Comparison of ENCODE assay signal across 8 cellular contexts in the genomic region with DNA sequence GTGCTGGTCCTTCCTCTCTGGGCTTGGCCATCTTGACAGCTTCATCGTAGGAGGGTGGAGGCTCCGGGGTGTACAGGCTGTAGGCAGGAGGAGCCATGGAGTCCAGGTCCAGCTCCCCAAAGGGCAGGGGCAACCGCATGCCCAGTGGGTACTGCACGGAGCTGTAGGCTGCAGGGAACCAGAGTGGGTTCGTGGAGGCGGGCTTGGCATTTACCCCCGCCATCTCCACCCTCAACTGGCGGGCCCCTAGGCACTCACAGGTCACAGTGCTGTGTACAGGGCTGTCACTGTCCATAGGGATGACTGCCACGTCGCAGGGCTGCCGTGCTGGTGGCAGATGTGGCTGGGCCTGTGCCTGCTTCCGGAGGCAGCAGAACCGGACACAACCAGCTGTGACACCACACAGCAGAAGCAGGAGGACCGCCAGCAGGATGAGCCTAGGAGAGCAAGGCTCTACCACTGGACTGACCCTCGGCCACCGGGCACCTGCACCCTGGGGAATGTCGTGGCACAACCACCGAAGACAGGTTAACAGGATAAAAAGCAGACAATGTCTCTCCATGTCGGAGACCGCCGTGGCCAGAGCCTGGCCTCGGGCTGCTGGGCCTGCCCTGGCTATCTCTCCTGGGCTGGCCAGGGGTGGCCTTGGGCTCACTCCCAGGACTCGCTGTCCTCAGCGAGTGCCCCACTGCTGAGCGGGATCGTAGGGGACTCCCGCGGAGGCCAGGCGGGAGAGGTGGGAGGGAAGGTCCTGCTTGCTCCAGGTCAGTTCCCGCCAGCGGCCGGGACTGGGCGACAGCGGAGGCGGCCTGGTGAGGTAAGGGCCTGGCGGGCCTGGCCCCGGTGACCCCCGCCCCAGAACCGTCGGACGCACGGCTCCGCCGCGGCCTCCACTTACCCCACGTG. TPM values are rescaled to one million over a fixed set of nuclear protein-coding genes. Genes with fewer than 3 reads are reported as not detected.
DNase-seq lines count a peak whose midpoint lies in the region; ATAC-seq and TF ChIP-seq lines count a peak whose summit lies in the region.

No MANE protein-coding gene starts in this region.

- H3K27me3 ChIP-seq in AG04450 (ENCODE audit: control insufficient read depth, insufficient read depth, low read length) (peaks cover 8% of the 10 kb centered on the region), KMS-11 (ENCODE audit: insufficient read depth, low read depth) (peaks cover 20% of the 10 kb centered on the region), duodenal mucosa (ENCODE audit: control insufficient read depth in 1 of 2, insufficient read depth in 2 of 2, low read length in 2 of 2) (no peaks in the 10 kb centered on the region)

- H3K9me3 ChIP-seq in AG04450 (ENCODE audit: control insufficient read depth, insufficient read depth, low read length) (peaks cover 3% of the 10 kb centered on the region; the same call in 1 of the 2 replicates), duodenal mucosa (ENCODE audit: control insufficient read depth in 1 of 2, low read length in 2 of 2) (no peaks in the 10 kb centered on the region)

- H3K27ac ChIP-seq in AG04450 (ENCODE audit: low read depth, low read length) (no peak overlapping the region), KMS-11 (0 out of 2 replicates have a peak overlapping the region, but pooled peaks have one; percentile 32), duodenal mucosa (ENCODE audit: low read depth, low read length) (no peak overlapping the region)

- H3K36me3 Mint-ChIP-seq in natural killer cell: no peaks in the 10 kb centered on the region

- no peak overlapping the region for H3K27ac Mint-ChIP-seq in natural killer cell

- intact Hi-C loops in natural killer cell (cut with micrococcal nuclease): no loop called here

- TF ChIP-seq CTCF in AG04450 (IDR thresholded peaks at IDR 0.05; ENCODE audit: low read depth, low read length) (no peak), KMS-11 (conservative IDR thresholded peaks at IDR 0.05; ENCODE audit: low read depth, low read length) (no peak), natural killer cell (IDR thresholded peaks at IDR 0.05) (no peak), GM13976 (IDR thresholded peaks at IDR 0.05; ENCODE audit: borderline replicate concordance, control extremely low read depth, extremely low read depth, insufficient read depth, missing control alignments) (no peak)

- H2AFZ ChIP-seq in KMS-11 (ENCODE audit: low read depth): peak overlapping the region; percentile 64

- H4K20me1 ChIP-seq in KMS-11 (ENCODE audit: insufficient read depth): no peaks in the 10 kb centered on the region

- H3K4me1 Mint-ChIP-seq in natural killer cell: peaks cover 0 to 7% of the 10 kb centered on the region in 2 donors

- H3K4me2 ChIP-seq in KMS-11: peak overlapping the region; percentile 47

- peaks cover 10% of the 10 kb centered on the region for H3K4me1 ChIP-seq in KMS-11 (ENCODE audit: low read depth, poor library complexity, severe bottlenecking)
- H3K4me1 ChIP-seq in duodenal mucosa (ENCODE audit: control insufficient read depth in 1 of 2, insufficient read depth in 2 of 2, low read length in 2 of 2): peaks cover 25 to 32% of the 10 kb centered on the region in 2 donors

- CTCF ChIA-PET in AG04450 (lab: Charles Lee): interaction anchor here (1.3 kb wide), 1 partner anchor 126 kb away, joined by 4 read pairs; no protein-coding TSS in a partner anchor

- no peaks in the 10 kb centered on the region for H3K36me3 ChIP-seq in KMS-11 (ENCODE audit: insufficient read depth)
- H3K36me3 ChIP-seq in duodenal mucosa (ENCODE audit: control insufficient read depth in 1 of 2, insufficient read depth in 2 of 2, low read length in 2 of 2): no peaks in the 10 kb centered on the region

- peaks cover 0 to 4% of the 10 kb centered on the region in 2 donors for H3K27me3 Mint-ChIP-seq in natural killer cell (ENCODE audit: low read depth in 2 of 2)

- H3K9ac ChIP-seq in KMS-11 (peak overlapping the region; percentile 65; the same call in 1 of the 2 replicates), duodenal mucosa (ENCODE audit: low read depth in 1 of 2, low read length in 2 of 2) (peak overlapping the region; percentile 10 to 38)

- peak overlapping the region; percentile 56 for H3K4me3 Mint-ChIP-seq in natural killer cell

- POLR2A ChIA-PET in AG04450 (lab: Yijun Ruan, JAX): no interaction called here

- no peaks in the 10 kb centered on the region for H3K79me2 ChIP-seq in KMS-11 (ENCODE audit: insufficient read depth, low read depth)

- ATAC-seq in natural killer cell (no peak), HG02870 (IDR thresholded peaks at IDR 0.05; ENCODE audit: unreplicated experiment) (no peak)

- in situ Hi-C loops in GM13976 (cut with MboI; ENCODE audit: low sequenced_read_pairs, unreplicated experiment): no loop called here

- no peak for DNase-seq in AG04450 (ENCODE audit: low read depth, low spot score)
- DNase-seq in natural killer cell: no peak
- no peak for DNase-seq in cerebellar cortex (ENCODE audit: low spot score)
- DNase-seq in GM13976 (ENCODE audit: low spot score): no peak
- no peak for DNase-seq in GDM1 (lab: John Stamatoyannopoulos, UW)

- peak overlapping the region; percentile 53 for H3K4me3 ChIP-seq in AG04450 (ENCODE audit: low read depth, low read length)
- peak overlapping the region; percentile 67 for H3K4me3 ChIP-seq in KMS-11 (IDR thresholded peaks at IDR 0.05; ENCODE audit: insufficient read depth, low read depth, low read length)
- H3K4me3 ChIP-seq in duodenal mucosa (ENCODE audit: low read depth in 1 of 2, low read length in 2 of 2): peak overlapping the region; percentile 47 to 61

- H3K9me3 Mint-ChIP-seq in natural killer cell: no peaks in the 10 kb centered on the region

RNA-seq across cellular contexts. Expression of gene TMEM52, which starts 0.8 kb away (rescaled TPM):
- polyA plus RNA-seq in AG04450 (2011; rRNA removed): 0.30 and 0.53 TPM in 2 replicates
- 0.23 and 0.48 TPM in 2 replicates for polyA minus RNA-seq in AG04450 (2011; rRNA and poly(A)+ RNA removed)
- under 1 TPM in 1 of 3 donors, not detected in 2; 0.41 TPM for total RNA-seq in natural killer cell

RNA-seq across cellular contexts. Expression of gene CALML6, which starts 3.2 kb away (rescaled TPM):
- polyA plus RNA-seq in AG04450 (2011; rRNA removed): 0.21 TPM in 2 replicates
- 0.30 TPM in 1 of 2 replicates, not detected in the other for polyA minus RNA-seq in AG04450 (2011; rRNA and poly(A)+ RNA removed)
- total RNA-seq in natural killer cell: 1 to 10 TPM; 2.1 to 3.9 (median 2.9) TPM

RNA-seq across cellular contexts. Expression of gene GNB1, which starts 27.4 kb away (rescaled TPM):
- 400 and 437 TPM in 2 replicates for polyA plus RNA-seq in AG04450 (2011; rRNA removed)
- polyA minus RNA-seq in AG04450 (2011; rRNA and poly(A)+ RNA removed): 575 and 720 TPM in 2 replicates
- 100 to 1,000 TPM; 285 to 304 (median 289) TPM for total RNA-seq in natural killer cell
